Comparison of ENCODE assay signal across 22 cellular contexts in genomic region chr1:169866577-169866976, GRCh38. TPM values are rescaled to one million over a fixed set of nuclear protein-coding genes. Genes with fewer than 3 reads are reported as not detected.
DNase-seq lines count a peak whose midpoint lies in the region; ATAC-seq and TF ChIP-seq lines count a peak whose summit lies in the region.
"Had no signal": no experiment of that assay in that cellular context is flagged by ENCODE, and none has a peak within 500 bp of the region (broad histone marks: within the 10 kb centered on the region; RNA-seq: fewer than 3 reads in every experiment).

No MANE protein-coding gene starts in this region.

- H3K9me3 ChIP-seq in CD8-positive, alpha-beta T cell (ENCODE audit: low read length): no peaks in the 10 kb centered on the region
- H3K9me3 ChIP-seq in PC-3 (ENCODE audit: low read length) (no peaks in the 10 kb centered on the region), smooth muscle cell (replicated peaks; ENCODE audit: low read depth) (no peaks in the 10 kb centered on the region)

- H3K27ac Mint-ChIP-seq in CD8-positive, alpha-beta T cell: peak overlapping the region; percentile 1
- H3K27ac Mint-ChIP-seq in activated T-helper 1 cell treated with anti-CD3 and anti-CD28 coated beads, Interleukin-12 subunit alpha, Interleukin-12 subunit beta, Interleukin-2, Interleukin-4 antibody, amounts not matched to agents 30 ng/mL and 10 ng/mL and 1 ng/mL, durations not matched to agents 14 hours and 24 hours and 36 hours: peak overlapping the region; percentile 19
- H3K27ac Mint-ChIP-seq in stimulated activated memory B cell treated with anti-CD40 and anti-IgM and Interleukin-4, amounts not matched to agents 10 μg/mL and 1 μg/mL and 100 μg/mL, for 72 hours: peak overlapping the region; percentile 73
- H3K27ac Mint-ChIP-seq: B cell had no signal

- H3F3A ChIP-seq in PC-3 (ENCODE audit: low read length, unreplicated experiment): no peaks in the 10 kb centered on the region
- no peaks in the 10 kb centered on the region for H3F3A ChIP-seq in smooth muscle cell (ENCODE audit: low read depth)

- DNase-seq in CD8-positive, alpha-beta T cell: no peak
- peak; percentile 35 for DNase-seq in PC-3
- no peak for DNase-seq in activated T-helper 1 cell treated with anti-CD3 and anti-CD28 coated beads, Interleukin-12 subunit alpha, Interleukin-12 subunit beta, Interleukin-2, Interleukin-4 antibody, amounts not matched to agents 30 ng/mL and 10 ng/mL and 1 ng/mL, durations not matched to agents 14 hours and 24 hours and 36 hours (ENCODE audit: low spot score)
- no peak for DNase-seq in SKM-1 (lab: John Stamatoyannopoulos, UW; ENCODE audit: unreplicated experiment)
- DNase-seq in NCI-H146 (lab: John Stamatoyannopoulos, UW): no peak
- DNase-seq in smooth muscle cell (lab: John Stamatoyannopoulos, UW; ENCODE audit: unreplicated experiment): no peak
- DNase-seq: Calu3, DMS79 treated with DMSO at 0.1 percent for 48 hours, GF-D8, HCEC 1CT, Karpas-422, NCI-H1092 treated with DMSO at 0.1 percent for 48 hours, NCI-H1436 treated with DMSO at 0.1 percent for 48 hours, NCI-H1930, NCI-H2107, NCI-H524, NCI-H774, SW 1271 had no signal

- peaks cover 92% of the 10 kb centered on the region for H3K36me3 Mint-ChIP-seq in CD8-positive, alpha-beta T cell
- H3K36me3 Mint-ChIP-seq in activated T-helper 1 cell treated with anti-CD3 and anti-CD28 coated beads, Interleukin-12 subunit alpha, Interleukin-12 subunit beta, Interleukin-2, Interleukin-4 antibody, amounts not matched to agents 30 ng/mL and 10 ng/mL and 1 ng/mL, durations not matched to agents 14 hours and 24 hours and 36 hours (ENCODE audit: low read depth): peaks cover 69% of the 10 kb centered on the region
- peaks cover 76% of the 10 kb centered on the region for H3K36me3 Mint-ChIP-seq in stimulated activated memory B cell treated with anti-CD40 and anti-IgM and Interleukin-4, amounts not matched to agents 10 μg/mL and 1 μg/mL and 100 μg/mL, for 72 hours

- H3K36me3 ChIP-seq in CD8-positive, alpha-beta T cell (ENCODE audit: insufficient read depth, low read length): peaks cover 69% of the 10 kb centered on the region
- H3K36me3 ChIP-seq in PC-3 (ENCODE audit: low read depth, low read length) (peaks cover 6% of the 10 kb centered on the region; the same call in 1 of the 2 replicates), smooth muscle cell (ENCODE audit: low read depth) (peaks cover 27% of the 10 kb centered on the region)

- H3K9me2 ChIP-seq in PC-3 (replicated peaks; ENCODE audit: low read length): no peaks in the 10 kb centered on the region

- H3K27me3 ChIP-seq in CD8-positive, alpha-beta T cell (ENCODE audit: insufficient read depth, low read length): no peaks in the 10 kb centered on the region
- H3K27me3 ChIP-seq in PC-3 (ENCODE audit: low read length): no peaks in the 10 kb centered on the region
- no peaks in the 10 kb centered on the region for H3K27me3 ChIP-seq in smooth muscle cell (ENCODE audit: low read depth)

- intact Hi-C loops in CD8-positive, alpha-beta T cell (cut with DNase I, micrococcal nuclease): no loop called here
- intact Hi-C loops in PC-3 (cut with micrococcal nuclease): no loop called here
- intact Hi-C loops in activated T-helper 1 cell treated with anti-CD3 and anti-CD28 coated beads, Interleukin-12 subunit alpha, Interleukin-12 subunit beta, Interleukin-2, Interleukin-4 antibody, amounts not matched to agents 30 ng/mL and 10 ng/mL and 1 ng/mL, durations not matched to agents 14 hours and 24 hours and 36 hours (cut with micrococcal nuclease): no loop called here

- no peaks in the 10 kb centered on the region for H3K4me1 ChIP-seq in CD8-positive, alpha-beta T cell (ENCODE audit: insufficient read depth, low read length)
- H3K4me1 ChIP-seq in PC-3 (ENCODE audit: insufficient read depth, low read length): peaks cover 31% of the 10 kb centered on the region
- H3K4me1 ChIP-seq in smooth muscle cell (ENCODE audit: low read depth): no peaks in the 10 kb centered on the region

- no peak for TF ChIP-seq CTCF in CD8-positive, alpha-beta T cell (IDR thresholded peaks at IDR 0.05)
- TF ChIP-seq CTCF in PC-3 (conservative IDR thresholded peaks at IDR 0.05; ENCODE audit: low read depth, low read length) (no peak), smooth muscle cell (IDR thresholded peaks at IDR 0.05; ENCODE audit: borderline replicate concordance, insufficient read depth, poor library complexity, severe bottlenecking) (no peak)

- H3K9me3 Mint-ChIP-seq in CD8-positive, alpha-beta T cell: no peaks in the 10 kb centered on the region
- peaks cover 4% of the 10 kb centered on the region for H3K9me3 Mint-ChIP-seq in activated T-helper 1 cell treated with anti-CD3 and anti-CD28 coated beads, Interleukin-12 subunit alpha, Interleukin-12 subunit beta, Interleukin-2, Interleukin-4 antibody, amounts not matched to agents 30 ng/mL and 10 ng/mL and 1 ng/mL, durations not matched to agents 14 hours and 24 hours and 36 hours
- H3K9me3 Mint-ChIP-seq in stimulated activated memory B cell treated with anti-CD40 and anti-IgM and Interleukin-4, amounts not matched to agents 10 μg/mL and 1 μg/mL and 100 μg/mL, for 72 hours: no peaks in the 10 kb centered on the region

- H3K4me3 ChIP-seq in CD8-positive, alpha-beta T cell (ENCODE audit: low read depth, low read length): no peak overlapping the region
- H3K4me3 ChIP-seq in PC-3 (ENCODE audit: low read length): 0 out of 2 replicates have a peak overlapping the region, but pooled peaks have one; percentile 13
- H3K4me3 ChIP-seq in smooth muscle cell: no peak overlapping the region

- H3K27me3 Mint-ChIP-seq in CD8-positive, alpha-beta T cell (ENCODE audit: low read depth): no peaks in the 10 kb centered on the region
- no peaks in the 10 kb centered on the region for H3K27me3 Mint-ChIP-seq in activated T-helper 1 cell treated with anti-CD3 and anti-CD28 coated beads, Interleukin-12 subunit alpha, Interleukin-12 subunit beta, Interleukin-2, Interleukin-4 antibody, amounts not matched to agents 30 ng/mL and 10 ng/mL and 1 ng/mL, durations not matched to agents 14 hours and 24 hours and 36 hours (ENCODE audit: insufficient read depth)
- no peaks in the 10 kb centered on the region for H3K27me3 Mint-ChIP-seq in stimulated activated memory B cell treated with anti-CD40 and anti-IgM and Interleukin-4, amounts not matched to agents 10 μg/mL and 1 μg/mL and 100 μg/mL, for 72 hours
- H3K27me3 Mint-ChIP-seq: B cell had no signal

- POLR2A ChIA-PET in CD8-positive, alpha-beta T cell (lab: Charles Lee): no interaction called here
- POLR2A ChIA-PET in PC-3 (lab: Charles Lee; ENCODE audit: unreplicated experiment): no interaction called here

- no peaks in the 10 kb centered on the region for H3K4me1 Mint-ChIP-seq in CD8-positive, alpha-beta T cell (ENCODE audit: low read depth)
- no peaks in the 10 kb centered on the region for H3K4me1 Mint-ChIP-seq in activated T-helper 1 cell treated with anti-CD3 and anti-CD28 coated beads, Interleukin-12 subunit alpha, Interleukin-12 subunit beta, Interleukin-2, Interleukin-4 antibody, amounts not matched to agents 30 ng/mL and 10 ng/mL and 1 ng/mL, durations not matched to agents 14 hours and 24 hours and 36 hours (ENCODE audit: low read depth)
- no peaks in the 10 kb centered on the region for H3K4me1 Mint-ChIP-seq in stimulated activated memory B cell treated with anti-CD40 and anti-IgM and Interleukin-4, amounts not matched to agents 10 μg/mL and 1 μg/mL and 100 μg/mL, for 72 hours

- H3K4me3 Mint-ChIP-seq in CD8-positive, alpha-beta T cell: no peak overlapping the region
- H3K4me3 Mint-ChIP-seq in activated T-helper 1 cell treated with anti-CD3 and anti-CD28 coated beads, Interleukin-12 subunit alpha, Interleukin-12 subunit beta, Interleukin-2, Interleukin-4 antibody, amounts not matched to agents 30 ng/mL and 10 ng/mL and 1 ng/mL, durations not matched to agents 14 hours and 24 hours and 36 hours: no peak overlapping the region
- H3K4me3 Mint-ChIP-seq in stimulated activated memory B cell treated with anti-CD40 and anti-IgM and Interleukin-4, amounts not matched to agents 10 μg/mL and 1 μg/mL and 100 μg/mL, for 72 hours: no peak overlapping the region
- H3K4me3 Mint-ChIP-seq: B cell had no signal

- no peak for ATAC-seq in CD8-positive, alpha-beta T cell
- ATAC-seq in PC-3: peak; percentile 49; the same call in 1 of the 2 replicates
- no peak for ATAC-seq in stimulated activated memory B cell treated with anti-CD40 and anti-IgM and Interleukin-4, amounts not matched to agents 10 μg/mL and 1 μg/mL and 100 μg/mL, for 72 hours
- ATAC-seq: Right ventricle myocardium inferior had no signal

- H3K79me2 ChIP-seq in PC-3 (ENCODE audit: low read length) (no peaks in the 10 kb centered on the region), smooth muscle cell (ENCODE audit: low read depth) (no peaks in the 10 kb centered on the region)

- no TSS peak for BruUV-seq in PC-3 (replicated peaks; lab: Mats Ljungman, UMichigan)

- 96% methylated on average over 2 of the region's 2 CpGs for WGBS in smooth muscle cell (ENCODE audit: low lambda C conversion rate)

- H3K4me2 ChIP-seq in PC-3 (ENCODE audit: low read length): peak overlapping the region; percentile 60
- H3K4me2 ChIP-seq in smooth muscle cell: no peak overlapping the region

- 0 out of 2 replicates have a peak overlapping the region, but pooled peaks have one; percentile 21 for H3K9ac ChIP-seq in PC-3 (ENCODE audit: low read length)
- H3K9ac ChIP-seq in smooth muscle cell (ENCODE audit: low read depth): no peak overlapping the region

- no peak overlapping the region for H3K27ac ChIP-seq in CD8-positive, alpha-beta T cell (ENCODE audit: low read depth, low read length)
- H3K27ac ChIP-seq in PC-3 (ENCODE audit: low read length): peak overlapping the region; percentile 78
- no peak overlapping the region for H3K27ac ChIP-seq in smooth muscle cell (ENCODE audit: low read depth)
- H3K27ac ChIP-seq: C4-2B had no signal

- no peak overlapping the region for H2AFZ ChIP-seq in PC-3 (ENCODE audit: low read length)
- no peak overlapping the region for H2AFZ ChIP-seq in smooth muscle cell (ENCODE audit: low read depth)

- CTCF ChIA-PET in CD8-positive, alpha-beta T cell (lab: Charles Lee): no interaction called here
- CTCF ChIA-PET in PC-3 (lab: Charles Lee): no interaction called here

- no peaks in the 10 kb centered on the region for H4K20me1 ChIP-seq in PC-3 (ENCODE audit: low read length)
- H4K20me1 ChIP-seq in smooth muscle cell (ENCODE audit: low read depth): no peaks in the 10 kb centered on the region

RNA-seq across cellular contexts. Expression of gene SCYL3, which starts 27.1 kb away (rescaled TPM):
- total RNA-seq in CD8-positive, alpha-beta T cell: 1 to 10 TPM; 3.3 to 3.7 TPM
- 3.1 and 3.6 TPM in 2 replicates for total RNA-seq in PC-3 (2014; rRNA removed)
- 11.8 and 12.3 TPM in 2 replicates for total RNA-seq in activated T-helper 1 cell treated with anti-CD3 and anti-CD28 coated beads, Interleukin-12 subunit alpha, Interleukin-12 subunit beta, Interleukin-2, Interleukin-4 antibody, amounts not matched to agents 30 ng/mL and 10 ng/mL and 1 ng/mL, durations not matched to agents 14 hours and 24 hours and 36 hours
- total RNA-seq in smooth muscle cell: 9.1 and 10.3 TPM in 2 replicates
- polyA plus RNA-seq in smooth muscle cell: 3.1 and 4.0 TPM in 2 replicates

Comparison
In these comparisons a context has a peak if more than half of its experiments do, and no peak if none do; other contexts are left out.
1. H3K27ac Mint-ChIP-seq: peak in every context shown above with its lines; median percentile 73 in stimulated activated memory B cell treated with anti-CD40 and anti-IgM and Interleukin-4, amounts not matched to agents 10 μg/mL and 1 μg/mL and 100 μg/mL, for 72 hours; 19 in activated T-helper 1 cell treated with anti-CD3 and anti-CD28 coated beads, Interleukin-12 subunit alpha, Interleukin-12 subunit beta, Interleukin-2, Interleukin-4 antibody, amounts not matched to agents 30 ng/mL and 10 ng/mL and 1 ng/mL, durations not matched to agents 14 hours and 24 hours and 36 hours; 1 in CD8-positive, alpha-beta T cell.